19 cellular contexts compared by ENCODE assay signal in genomic region chr2:185955050-185955449, GRCh38.
DNase-seq lines count a peak whose midpoint lies in the region; ATAC-seq, FAIRE-seq and TF ChIP-seq lines count a peak whose summit lies in the region.
"Had no signal": no experiment of that assay in that cellular context is flagged by ENCODE, and none has a peak within 500 bp of the region (broad histone marks: within the 10 kb centered on the region; RNA-seq: fewer than 3 reads in every experiment).

No MANE protein-coding gene starts in this region.

- no peak overlapping the region for H3K4me2 ChIP-seq in H1 (ENCODE audit: insufficient read depth in 1 of 2, low read depth in 2 of 2, low read length in 2 of 2)
- H3K4me2 ChIP-seq: KMS-11 had no signal

- no peak overlapping the region for H3K4ac ChIP-seq in H1 (replicated peaks; ENCODE audit: insufficient read length, low read depth, low read length)

- H3K23ac ChIP-seq in H1 (ENCODE audit: insufficient read length), result no peak overlapping the region

- TF ChIP-seq CTCF in Panc1 (IDR thresholded peaks at IDR 0.05), result 0 out of 2 replicates have a peak, but pooled peaks have one; percentile 9
- peak in 1 of 3 experiments; percentile 11; a peak in 1 of 4 replicates for TF ChIP-seq CTCF in H1 (IDR thresholded peaks at IDR 0.05; ENCODE audit: control extremely low read depth in 1 of 3, insufficient read depth in 1 of 3, low read depth in 1 of 3, low read length in 3 of 3)
- no peak for TF ChIP-seq CTCF in GM20000 (IDR thresholded peaks at IDR 0.05; ENCODE audit: extremely low read depth, missing control alignments)

- no peak overlapping the region for H2AK5ac ChIP-seq in H1 (ENCODE audit: low read depth, low read length)

- H3K14ac ChIP-seq in H1 (ENCODE audit: insufficient read length), result no peak overlapping the region

- H2BK120ac ChIP-seq in H1 (replicated peaks; ENCODE audit: low read depth, low read length), result no peak overlapping the region

- TF ChIP-seq EP300 in H1 (IDR thresholded peaks at IDR 0.05; ENCODE audit: borderline replicate concordance in 1 of 2, low read depth in 2 of 2, low read length in 2 of 2), result no peak

- peak overlapping the region; percentile 73 for H4K91ac ChIP-seq in H1 (replicated peaks; ENCODE audit: insufficient read length, low read length)

- TF ChIP-seq POLR2A in H1 (IDR thresholded peaks at IDR 0.05; ENCODE audit: control extremely low read depth in 1 of 2, low read depth in 2 of 2, low read length in 2 of 2), result no peak

- H2BK15ac ChIP-seq in H1 (ENCODE audit: low read length), result no peak overlapping the region

- POLR2A ChIA-PET in Panc1 (lab: Charles Lee) (no interaction called here), H1 (lab: Charles Lee; ENCODE audit: partially characterized antibody) (no interaction called here)

- CTCF ChIA-PET in Panc1 (lab: Charles Lee) (no interaction called here), H1 (lab: Charles Lee; ENCODE audit: partially characterized antibody) (no interaction called here)

- no peak overlapping the region for H3K27ac ChIP-seq in Panc1 (ENCODE audit: low read length)
- no peak overlapping the region for H3K27ac ChIP-seq in H1 (ENCODE audit: low read depth, low read length)
- H3K27ac ChIP-seq in small intestine (ENCODE audit: low read depth in 1 of 2, low read length in 1 of 2), result no peak overlapping the region
- H3K27ac ChIP-seq: KMS-11 had no signal

- no peak overlapping the region for H4K8ac ChIP-seq in H1 (ENCODE audit: extremely low read depth, insufficient read depth, low read length)

- ATAC-seq in Panc1, result no peak
- no peak for ATAC-seq in HG03175 (IDR thresholded peaks at IDR 0.05; ENCODE audit: unreplicated experiment)
- ATAC-seq: Right ventricle myocardium inferior, T-helper 17 cell had no signal

- H3K56ac ChIP-seq in H1 (replicated peaks; ENCODE audit: insufficient read length, low read depth, low read length), result no peak overlapping the region

- H3K79me1 ChIP-seq in H1 (ENCODE audit: low read depth, low read length), result no peaks in the 10 kb centered on the region

- no peak overlapping the region for H3K9ac ChIP-seq in H1 (replicated peaks in 1 of 4; ENCODE audit: extremely low read depth in 1 of 4, low read depth in 3 of 4, low read length in 3 of 4)
- H3K9ac ChIP-seq: KMS-11 had no signal

- DNase-seq in GM18507 (ENCODE audit: extremely low spot score, insufficient read length, low read depth) (no peak), Panc1 (ENCODE audit: low read depth, low spot score) (no peak), H1 (ENCODE audit: low read depth in 1 of 2, low spot score in 2 of 2) (no peak), small intestine (no peak), GM19239 (ENCODE audit: insufficient read length, low spot score) (no peak), GM20000 (ENCODE audit: low spot score) (no peak)
- DNase-seq: AML-193, DMS 273 treated with DMSO at 0.1 percent for 48 hours, DND-41, NCI-H1417, NCI-H187, NCI-H2107, NCI-H2227 treated with DMSO at 0.1 percent for 48 hours, NCI-H524, T-helper 17 cell had no signal

- no peaks in the 10 kb centered on the region for H3K79me2 ChIP-seq in H1 (ENCODE audit: control insufficient read depth in 1 of 2, insufficient read depth in 2 of 2, low read length in 2 of 2)

- H3K4me1 ChIP-seq in Panc1 (ENCODE audit: control insufficient read depth, insufficient read depth, low read length) (no peaks in the 10 kb centered on the region), H1 (replicated peaks in 1 of 4; ENCODE audit: control insufficient read depth in 3 of 4, insufficient read depth in 4 of 4, low read length in 3 of 4) (no peaks in the 10 kb centered on the region), small intestine (ENCODE audit: control insufficient read depth in 2 of 2, insufficient read depth in 1 of 2, low read depth in 1 of 2, low read length in 1 of 2) (no peaks in the 10 kb centered on the region)
- H3K4me1 ChIP-seq: HAP-1 had no signal

- H3K27me3 ChIP-seq in Panc1 (ENCODE audit: control insufficient read depth, insufficient read depth, low read length) (no peaks in the 10 kb centered on the region), H1 (replicated peaks in 1 of 4; ENCODE audit: control insufficient read depth in 3 of 4, extremely low read depth in 1 of 4, insufficient read depth in 3 of 4, low read length in 3 of 4) (no peaks in the 10 kb centered on the region), small intestine (ENCODE audit: control insufficient read depth in 2 of 2, insufficient read depth in 2 of 2, low read length in 2 of 2) (no peaks in the 10 kb centered on the region)

- H3K9me3 ChIP-seq in Panc1 (ENCODE audit: control insufficient read depth, insufficient read depth, low read depth, low read length), result no peaks in the 10 kb centered on the region
- no peaks in the 10 kb centered on the region for H3K9me3 ChIP-seq in H1 (ENCODE audit: insufficient read depth in 2 of 2, low read depth in 1 of 2, low read length in 1 of 2)
- no peaks in the 10 kb centered on the region for H3K9me3 ChIP-seq in small intestine (ENCODE audit: control insufficient read depth, low read depth)
- H3K9me3 ChIP-seq: HAP-1 had no signal

- no peaks in the 10 kb centered on the region for H4K20me1 ChIP-seq in H1 (replicated peaks in 1 of 2; ENCODE audit: control insufficient read depth in 1 of 2, insufficient read depth in 2 of 2, low read length in 2 of 2)

- in situ Hi-C loops in Panc1 (cut with HindIII; ENCODE audit: low pct_unique_long_range_greater_than_20kb, low sequenced_read_pairs), result no loop called here

- no peak overlapping the region for H3K18ac ChIP-seq in H1 (ENCODE audit: extremely low read depth, low read length)

- no peak overlapping the region for H2BK12ac ChIP-seq in H1 (ENCODE audit: low read depth, low read length)

- no peak overlapping the region for H2AFZ ChIP-seq in H1 (ENCODE audit: low read length)

- TF ChIP-seq RAD21 in H1 (IDR thresholded peaks at IDR 0.05 in 1 of 2, conservative IDR thresholded peaks at IDR 0.05 in 1 of 2; ENCODE audit: low read depth in 2 of 2, low read length in 2 of 2), result peak; percentile 20 to 34; a peak in 3 of 4 replicates

- FAIRE-seq in GM18507 (lab: Jason Lieb, UNC), result peak; percentile 9
- no peak for FAIRE-seq in H1 (lab: Jason Lieb, UNC)
- FAIRE-seq in small intestine (lab: Jason Lieb, UNC), result peak; percentile 26
- FAIRE-seq in GM19239 (lab: Jason Lieb, UNC), result no peak

- no TSS peak for BruUV-seq in Panc1 (replicated peaks; lab: Mats Ljungman, UMichigan)

- intact Hi-C loops in Panc1 (cut with micrococcal nuclease; ENCODE audit: unreplicated experiment), result no loop called here

- H4K5ac ChIP-seq in H1 (ENCODE audit: insufficient read length, low read depth, low read length), result no peak overlapping the region

- 94% methylated on average over 1 of the region's 1 CpG; no CpG with 5 or more reads in 1 of the 2 experiments for WGBS in H1 (ENCODE audit: extremely low coverage in 1 of 2, insufficient coverage in 1 of 2, insufficient read length in 1 of 2, insufficient replicate concordance in 2 of 2, low coverage in 1 of 2, low lambda C conversion rate in 2 of 2, missing lambda C conversion rate in 1 of 2), 2 experiments
- 46 to 96% (median 93%) methylated on average over 1 of the region's 1 CpG for WGBS in small intestine, 3 donors

- no peak overlapping the region for H2BK20ac ChIP-seq in H1 (ENCODE audit: low read length)

- no peaks in the 10 kb centered on the region for H3K36me3 ChIP-seq in Panc1 (ENCODE audit: control insufficient read depth, insufficient read depth, low read length)
- no peaks in the 10 kb centered on the region for H3K36me3 ChIP-seq in H1 (ENCODE audit: control insufficient read depth in 2 of 4, insufficient read depth in 4 of 4, low read length in 3 of 4)
- no peaks in the 10 kb centered on the region for H3K36me3 ChIP-seq in small intestine (ENCODE audit: control insufficient read depth in 2 of 2, insufficient read depth in 2 of 2, low read length in 2 of 2)
- H3K36me3 ChIP-seq: HAP-1 had no signal

- no peak overlapping the region for H2BK5ac ChIP-seq in H1 (ENCODE audit: low read depth, low read length)

- no peaks in the 10 kb centered on the region for H3K23me2 ChIP-seq in H1 (ENCODE audit: low read depth, low read length)

- H3K4me3 ChIP-seq in Panc1 (ENCODE audit: low read depth in 2 of 2, low read length in 2 of 2), result no peak overlapping the region
- no peak overlapping the region for H3K4me3 ChIP-seq in H1 (ENCODE audit: extremely low read depth in 1 of 4, insufficient read depth in 2 of 4, low read depth in 3 of 4, low read length in 4 of 4)
- H3K4me3 ChIP-seq in small intestine (ENCODE audit: low read depth in 1 of 2, low read length in 2 of 2), result no peak overlapping the region
- H3K4me3 ChIP-seq: HAP-1 had no signal

TF ChIP-seq in H1, 55 proteins besides CTCF, POLR2A, EP300 and RAD21:
- no peak for TF ChIP-seq NRF1 (IDR thresholded peaks at IDR 0.05; ENCODE audit: low read depth, low read length)
- TF ChIP-seq SIRT6 (IDR thresholded peaks at IDR 0.05; ENCODE audit: low read length), result no peak
- no peak for TF ChIP-seq SRF (IDR thresholded peaks at IDR 0.05; ENCODE audit: low read depth, low read length)
- no peak for TF ChIP-seq ASH2L (IDR thresholded peaks at IDR 0.05; ENCODE audit: low read length)
- TF ChIP-seq SP4 (IDR thresholded peaks at IDR 0.05; ENCODE audit: low read length), result no peak
- no peak for TF ChIP-seq BCL11A (IDR thresholded peaks at IDR 0.05; ENCODE audit: low read depth in 2 of 2, low read length in 2 of 2)
- no peak for TF ChIP-seq HDAC2 (IDR thresholded peaks at IDR 0.05; ENCODE audit: borderline replicate concordance in 1 of 2, low read depth in 2 of 2, low read length in 2 of 2)
- no peak for TF ChIP-seq HDAC6 (IDR thresholded peaks at IDR 0.05; ENCODE audit: low read depth, low read length)
- no peak for TF ChIP-seq JUN (IDR thresholded peaks at IDR 0.05; ENCODE audit: low read depth, low read length)
- TF ChIP-seq GTF2F1 (IDR thresholded peaks at IDR 0.05; ENCODE audit: borderline replicate concordance, low read depth, low read length), result no peak
- no peak for TF ChIP-seq TEAD4 (IDR thresholded peaks at IDR 0.05; ENCODE audit: low read depth, low read length)
- TF ChIP-seq BRCA1 (IDR thresholded peaks at IDR 0.05; ENCODE audit: low read depth, low read length), result no peak
- no peak for TF ChIP-seq FOSL1 (IDR thresholded peaks at IDR 0.05; ENCODE audit: insufficient read depth, low read depth, low read length)
- TF ChIP-seq TBP (IDR thresholded peaks at IDR 0.05; ENCODE audit: low read depth, low read length), result no peak
- no peak for TF ChIP-seq NANOG (IDR thresholded peaks at IDR 0.05; ENCODE audit: insufficient read depth, low read depth, low read length, poor library complexity, severe bottlenecking)
- TF ChIP-seq EZH2 (IDR thresholded peaks at IDR 0.05; ENCODE audit: low read depth, low read length, severe bottlenecking), result no peak
